Comparison of ENCODE assay signal across 2 cellular contexts in genomic region chr4:67719953-67720617, GRCh38.
TF ChIP-seq lines count a peak whose summit lies in the region.

No MANE protein-coding gene starts in this region.

TF ChIP-seq in IMR-90, 13 proteins besides CTCF, POLR2A, EP300 and RAD21:
- TF ChIP-seq MXI1 (IDR thresholded peaks at IDR 0.05; ENCODE audit: borderline replicate concordance, low read depth, low read length) (no peak), RCOR1 (IDR thresholded peaks at IDR 0.05; ENCODE audit: insufficient replicate concordance, low read length) (no peak)

TF ChIP-seq in K562, 482 proteins besides CTCF, POLR2A, EP300 and RAD21 (continues in another document):
- TF ChIP-seq ZNF124 (CRISPR knock-in tag; IDR thresholded peaks at IDR 0.05) (no peak), ZNF77 (CRISPR knock-in tag; IDR thresholded peaks at IDR 0.05) (no peak), FOXK2 (conservative IDR thresholded peaks at IDR 0.05 in 1 of 2, IDR thresholded peaks at IDR 0.05 in 1 of 2; ENCODE audit: low read depth in 2 of 2) (no peak), LCOR (CRISPR knock-in tag; IDR thresholded peaks at IDR 0.05) (no peak), CBX3 (IDR thresholded peaks at IDR 0.05; ENCODE audit: borderline replicate concordance in 1 of 2, low read length in 2 of 2) (0 out of 3 replicates have a peak, but pooled peaks of 1 of the 2 experiments have one; percentile 18), ZBTB8A (IDR thresholded peaks at IDR 0.05; ENCODE audit: partially characterized antibody) (no peak), POLR2G (IDR thresholded peaks at IDR 0.05; ENCODE audit: low read depth, low read length) (no peak), KDM2B (CRISPR knock-in tag; IDR thresholded peaks at IDR 0.05) (no peak), CTBP1 (IDR thresholded peaks at IDR 0.05; ENCODE audit: borderline replicate concordance) (peak; percentile 32; the same call in 1 of the 2 replicates), HMG20B (CRISPR knock-in tag; IDR thresholded peaks at IDR 0.05) (no peak), ZNF655 (CRISPR knock-in tag; IDR thresholded peaks at IDR 0.05) (no peak), CEBPB (tag; IDR thresholded peaks at IDR 0.05) (no peak), SMARCC2 (IDR thresholded peaks at IDR 0.05; ENCODE audit: low read depth) (0 out of 2 replicates have a peak, but pooled peaks have one; percentile 19), ELF1 (tag; IDR thresholded peaks at IDR 0.05) (no peak), ZNF57 (CRISPR knock-in tag; IDR thresholded peaks at IDR 0.05) (no peak), ATF4 (CRISPR knock-in tag; IDR thresholded peaks at IDR 0.05) (no peak), PTTG1 (tag; IDR thresholded peaks at IDR 0.05; ENCODE audit: low read depth) (no peak), KAT7 (CRISPR knock-in tag; IDR thresholded peaks at IDR 0.05; ENCODE audit: borderline replicate concordance) (no peak), MED1 (CRISPR knock-in tag; IDR thresholded peaks at IDR 0.05; ENCODE audit: borderline replicate concordance) (no peak), YY1 (IDR thresholded peaks at IDR 0.05; ENCODE audit: borderline replicate concordance in 1 of 3, control insufficient read depth in 1 of 3, extremely low read depth in 1 of 3, insufficient read depth in 3 of 3, insufficient read length in 1 of 3, insufficient replicate concordance in 2 of 3, low read depth in 1 of 3, low read length in 2 of 3) (peak in 1 of 3 experiments; percentile 75), ZBTB40 (IDR thresholded peaks at IDR 0.05) (no peak), ZBTB40 (CRISPR knock-in tag; IDR thresholded peaks at IDR 0.05) (no peak), ZNF280A (IDR thresholded peaks at IDR 0.05; ENCODE audit: low read depth, partially characterized antibody) (no peak), TCF15 (CRISPR knock-in tag; IDR thresholded peaks at IDR 0.05) (no peak), ZNF311 (CRISPR knock-in tag; IDR thresholded peaks at IDR 0.05) (no peak), MAFK (IDR thresholded peaks at IDR 0.05; ENCODE audit: low read length) (no peak), HNRNPH1 (optimal IDR thresholded peaks at IDR 0.05; ENCODE audit: low read depth, low read length) (no peak), SREBF1 (IDR thresholded peaks at IDR 0.05; ENCODE audit: borderline replicate concordance, low read depth, low read length) (no peak), PKNOX1 (IDR thresholded peaks at IDR 0.05) (peak; percentile 55; the same call in 1 of the 2 replicates), TBL1XR1 (IDR thresholded peaks at IDR 0.05; ENCODE audit: low read length in 2 of 2) (no peak), STAT6 (CRISPR knock-in tag; IDR thresholded peaks at IDR 0.05) (no peak), ZNF24 (IDR thresholded peaks at IDR 0.05) (no peak), CREB3 (tag; conservative IDR thresholded peaks at IDR 0.05; ENCODE audit: low read depth) (no peak), ZNF444 (CRISPR knock-in tag; IDR thresholded peaks at IDR 0.05) (no peak), ZNF263 (CRISPR knock-in tag; IDR thresholded peaks at IDR 0.05; ENCODE audit: borderline replicate concordance) (peak; percentile 79), SETDB1 (IDR thresholded peaks at IDR 0.05; ENCODE audit: low read length) (no peak), ZNF274 (IDR thresholded peaks at IDR 0.05; ENCODE audit: borderline replicate concordance, low read depth, low read length) (no peak), ZBTB1 (CRISPR knock-in tag; IDR thresholded peaks at IDR 0.05; ENCODE audit: borderline replicate concordance, low read depth) (no peak), ATF1 (CRISPR knock-in tag; IDR thresholded peaks at IDR 0.05) (no peak), ATF1 (tag; IDR thresholded peaks at IDR 0.05) (no peak), HMBOX1 (IDR thresholded peaks at IDR 0.05) (no peak; the same call in 1 of the 2 replicates), ZNF217 (CRISPR knock-in tag; IDR thresholded peaks at IDR 0.05) (no peak), PHB (CRISPR knock-in tag; IDR thresholded peaks at IDR 0.05) (no peak), TSC22D4 (tag; IDR thresholded peaks at IDR 0.05) (no peak)
